ENCODE assay signal across 24 cellular contexts in genomic region chr14:44170099-44170498, GRCh38.
"Had no signal": no experiment of that assay in that cellular context is flagged by ENCODE, and none has a peak within 500 bp of the region (broad histone marks: within the 10 kb centered on the region; RNA-seq: fewer than 3 reads in every experiment).

No MANE protein-coding gene starts in this region.

- H3K27ac ChIP-seq: body of pancreas, epithelial cell of prostate, gastrocnemius medialis, heart right ventricle, left lung, neutrophil, skin epidermis had no signal

- H3K27ac Mint-ChIP-seq: activated B cell treated with CpG ODN at 0.5 μM for 24 hours; activated CD8-positive, alpha-beta T cell treated with anti-CD3 and anti-CD28 coated beads for 36 hours; activated naive CD8-positive, alpha-beta T cell; memory B cell; natural killer cell had no signal

- H3K36me3 Mint-ChIP-seq: activated naive CD8-positive, alpha-beta T cell; memory B cell had no signal

- H3K4me3 Mint-ChIP-seq: activated B cell treated with CpG ODN at 0.5 μM for 24 hours; activated CD8-positive, alpha-beta T cell treated with anti-CD3 and anti-CD28 coated beads for 36 hours; activated naive CD8-positive, alpha-beta T cell; memory B cell; natural killer cell had no signal

- FAIRE-seq: TTC549 had no signal

- H3K9me3 ChIP-seq: body of pancreas, gastrocnemius medialis, neutrophil had no signal

- ATAC-seq: activated CD8-positive, alpha-beta T cell treated with anti-CD3 and anti-CD28 coated beads for 36 hours; body of pancreas; gastrocnemius medialis; heart right ventricle; left lung; natural killer cell; stimulated activated naive CD8-positive, alpha-beta T cell treated with anti-CD3 and anti-CD28 coated beads, Interleukin-15, Interleukin-2, amounts not matched to agents 100 U/mL and 50 U/mL, for 24 hours had no signal

- H3K27me3 ChIP-seq: body of pancreas, gastrocnemius medialis, heart right ventricle, left lung, neutrophil had no signal

- H3K4me1 ChIP-seq: body of pancreas, gastrocnemius medialis, heart right ventricle, left lung had no signal

- H3K4me3 ChIP-seq: body of pancreas, gastrocnemius medialis, heart right ventricle, left lung, skin epidermis had no signal

- H3K4me1 Mint-ChIP-seq: activated B cell treated with CpG ODN at 0.5 μM for 24 hours, memory B cell, natural killer cell had no signal

- DNase-seq: activated B cell treated with CpG ODN at 0.5 μM for 24 hours; activated CD4-positive, alpha-beta T cell treated with anti-CD3 and anti-CD28 coated beads for 48 hours; activated CD8-positive, alpha-beta memory T cell treated with anti-CD3 and anti-CD28 coated beads, Interleukin-2, amount 50 U/mL, for 4 hours; activated CD8-positive, alpha-beta T cell treated with anti-CD3 and anti-CD28 coated beads for 36 hours; activated gamma-delta T cell treated with Interleukin-2 at 50 U/mL for 16 hours; amygdala; body of pancreas; effector CD8-positive, alpha-beta T cell; gastrocnemius medialis; heart right ventricle; islet precursor cell; left lung; natural killer cell; posterior cingulate gyrus; retina; stimulated activated naive CD8-positive, alpha-beta T cell treated with anti-CD3 and anti-CD28 coated beads, Interleukin-15, Interleukin-2, amounts not matched to agents 100 U/mL and 50 U/mL, for 24 hours; T-helper 2 cell; trophoblast cell had no signal

- H3K36me3 ChIP-seq: gastrocnemius medialis, heart right ventricle, left lung, neutrophil had no signal

- H3K27me3 Mint-ChIP-seq: activated B cell treated with CpG ODN at 0.5 μM for 24 hours; activated CD8-positive, alpha-beta T cell treated with anti-CD3 and anti-CD28 coated beads for 36 hours; activated naive CD8-positive, alpha-beta T cell; memory B cell had no signal
